Comparison of ENCODE assay signal across 9 cellular contexts in genomic region chr1:21244986-21245687, GRCh38. TPM values are rescaled to one million over a fixed set of nuclear protein-coding genes. Genes with fewer than 3 reads are reported as not detected.
DNase-seq lines count a peak whose midpoint lies in the region; ATAC-seq and TF ChIP-seq lines count a peak whose summit lies in the region.
"Had no signal": no experiment of that assay in that cellular context is flagged by ENCODE, and none has a peak within 500 bp of the region (broad histone marks: within the 10 kb centered on the region; RNA-seq: fewer than 3 reads in every experiment).

No MANE protein-coding gene starts in this region.

- no peaks in the 10 kb centered on the region for H3K27me3 Mint-ChIP-seq in stimulated activated naive CD8-positive, alpha-beta T cell treated with anti-CD3 and anti-CD28 coated beads, Interleukin-15, amount 100 ng/mL, for 72 hours

- no peaks in the 10 kb centered on the region for H3K9me2 ChIP-seq in PC-9 (ENCODE audit: insufficient read depth)

- no peaks in the 10 kb centered on the region for H3K9me3 Mint-ChIP-seq in stimulated activated naive CD8-positive, alpha-beta T cell treated with anti-CD3 and anti-CD28 coated beads, Interleukin-15, amount 100 ng/mL, for 72 hours

- no peak overlapping the region for H3K4me3 ChIP-seq in PC-9
- H3K4me3 ChIP-seq in foreskin fibroblast (ENCODE audit: low read depth in 1 of 2, low read length in 2 of 2): no peak overlapping the region
- H3K4me3 ChIP-seq: gastrocnemius medialis had no signal

- no peak overlapping the region for H3K4me3 Mint-ChIP-seq in stimulated activated naive CD8-positive, alpha-beta T cell treated with anti-CD3 and anti-CD28 coated beads, Interleukin-15, amount 100 ng/mL, for 72 hours

- peak; percentile 48 for TF ChIP-seq CTCF in PC-9 (conservative IDR thresholded peaks at IDR 0.05)
- TF ChIP-seq CTCF in foreskin fibroblast (IDR thresholded peaks at IDR 0.05; ENCODE audit: low read depth, low read length): peak; percentile 54

- no peaks in the 10 kb centered on the region for H3K79me2 ChIP-seq in PC-9 (ENCODE audit: low read depth)

- H2AFZ ChIP-seq in PC-9: no peak overlapping the region

- DNase-seq in stimulated activated naive CD8-positive, alpha-beta T cell treated with anti-CD3 and anti-CD28 coated beads, Interleukin-15, Interleukin-2, amounts not matched to agents 100 U/mL and 50 U/mL, for 24 hours: peak; percentile 30
- no peak for DNase-seq in stimulated activated naive CD8-positive, alpha-beta T cell treated with anti-CD3 and anti-CD28 coated beads, Interleukin-15, amount 100 ng/mL, for 72 hours
- DNase-seq in PC-9 (no peak), foreskin fibroblast (no peak)
- DNase-seq: gastrocnemius medialis had no signal

- no peaks in the 10 kb centered on the region; the same call in 1 of the 2 replicates for H3F3A ChIP-seq in PC-9 (ENCODE audit: insufficient read depth, low read depth)

- no TSS peak for BruUV-seq in PC-9 (replicated peaks; lab: Mats Ljungman, UMichigan)

- CTCF ChIA-PET in PC-9 (lab: Charles Lee): interaction anchor here (0.9 kb wide), 1 partner anchor 123 kb away, joined by 3 read pairs; no protein-coding TSS in a partner anchor

- H3K36me3 ChIP-seq in PC-9 (ENCODE audit: low read depth): 0 out of 2 replicates have a peak, but pooled peaks cover 6% of the 10 kb centered on the region

- H4K20me1 ChIP-seq in PC-9 (ENCODE audit: insufficient read depth): no peaks in the 10 kb centered on the region

- no peaks in the 10 kb centered on the region for H3K4me1 ChIP-seq in PC-9 (replicated peaks; ENCODE audit: insufficient read depth)
- H3K4me1 ChIP-seq: gastrocnemius medialis had no signal

- H3K4me2 ChIP-seq in PC-9: no peak overlapping the region

- H3K9me3 ChIP-seq in PC-9 (ENCODE audit: insufficient read depth, low read depth): no peaks in the 10 kb centered on the region
- H3K9me3 ChIP-seq: gastrocnemius medialis had no signal

- H3K4me1 Mint-ChIP-seq in stimulated activated naive CD8-positive, alpha-beta T cell treated with anti-CD3 and anti-CD28 coated beads, Interleukin-15, amount 100 ng/mL, for 72 hours: peaks cover 7% of the 10 kb centered on the region

- POLR2A ChIA-PET in PC-9 (lab: Charles Lee; ENCODE audit: unreplicated experiment): interaction anchor here (0.5 to 0.6 kb wide), 2 partner anchors 36 to 71 kb away, joined by 3 read pairs; no protein-coding TSS in a partner anchor

- intact Hi-C loops in PC-9 (cut with micrococcal nuclease; ENCODE audit: unreplicated experiment): no loop called here

- H3K27ac Mint-ChIP-seq in stimulated activated naive CD8-positive, alpha-beta T cell treated with anti-CD3 and anti-CD28 coated beads, Interleukin-15, amount 100 ng/mL, for 72 hours: no peak overlapping the region

- ATAC-seq in stimulated activated naive CD8-positive, alpha-beta T cell treated with anti-CD3 and anti-CD28 coated beads, Interleukin-15, Interleukin-2, amounts not matched to agents 100 U/mL and 50 U/mL, for 24 hours: no peak
- no peak for ATAC-seq in stimulated activated naive CD8-positive, alpha-beta T cell treated with anti-CD3 and anti-CD28 coated beads, Interleukin-15, amount 100 ng/mL, for 72 hours
- ATAC-seq in GM18870 (IDR thresholded peaks at IDR 0.05; ENCODE audit: unreplicated experiment) (no peak), GM21786 (IDR thresholded peaks at IDR 0.05; ENCODE audit: unreplicated experiment) (no peak), HG02571 (IDR thresholded peaks at IDR 0.05; ENCODE audit: unreplicated experiment) (no peak), HG03378 (IDR thresholded peaks at IDR 0.05; ENCODE audit: unreplicated experiment) (no peak)
- ATAC-seq: gastrocnemius medialis had no signal

- H3K27me3 ChIP-seq in PC-9 (ENCODE audit: insufficient read depth, low read depth): no peaks in the 10 kb centered on the region
- H3K27me3 ChIP-seq: gastrocnemius medialis had no signal

- no peak overlapping the region for H3K27ac ChIP-seq in PC-9
- H3K27ac ChIP-seq: gastrocnemius medialis had no signal

RNA-seq across cellular contexts. Expression of gene ECE1, which starts 45.1 kb away (rescaled TPM):
- total RNA-seq in PC-9 (2021): 80.8 and 82.1 TPM in 2 replicates
